Comparison of ENCODE assay signal across 19 cellular contexts in the genomic region with DNA sequence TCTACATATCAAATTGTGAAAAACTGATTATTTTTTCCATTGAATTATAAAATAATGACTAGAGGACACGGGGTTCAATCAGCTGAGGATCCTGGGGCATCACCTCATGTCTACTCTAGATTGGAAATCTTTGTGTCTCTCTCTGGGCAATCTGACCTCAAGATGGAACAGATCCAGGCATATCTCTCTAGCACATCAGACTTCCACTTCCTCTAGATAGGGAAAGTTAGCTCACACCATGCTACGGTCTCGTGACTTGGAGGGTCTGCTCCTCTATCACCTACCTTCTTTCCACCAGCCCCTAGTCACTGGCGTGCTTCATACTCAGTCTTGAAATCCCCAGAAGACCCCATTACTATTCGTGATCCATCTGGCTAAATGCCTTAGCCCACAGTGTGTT.
DNase-seq lines count a peak whose midpoint lies in the region; ATAC-seq lines count a peak whose summit lies in the region.
"Had no signal": no experiment of that assay in that cellular context is flagged by ENCODE, and none has a peak within 500 bp of the region (broad histone marks: within the 10 kb centered on the region; RNA-seq: fewer than 3 reads in every experiment).

No MANE protein-coding gene starts in this region.

- H3K9me3 ChIP-seq in effector memory CD4-positive, alpha-beta T cell (ENCODE audit: control insufficient read depth, low read length), result no peaks in the 10 kb centered on the region
- H3K9me3 ChIP-seq: colonic mucosa, gastroesophageal sphincter, left ventricle myocardium inferior had no signal

- H3K27me3 ChIP-seq in effector memory CD4-positive, alpha-beta T cell (replicated peaks; ENCODE audit: control insufficient read depth, insufficient read depth, low read length, poor library complexity, severe bottlenecking), result no peaks in the 10 kb centered on the region
- H3K27me3 ChIP-seq: colonic mucosa, gastroesophageal sphincter had no signal

- peaks cover 34% of the 10 kb centered on the region for H3K4me1 ChIP-seq in effector memory CD4-positive, alpha-beta T cell (ENCODE audit: control insufficient read depth, insufficient read depth, low read length, poor library complexity, severe bottlenecking)
- H3K4me1 ChIP-seq: colonic mucosa had no signal

- H3K4me1 Mint-ChIP-seq in activated T-cell treated with anti-CD3 and anti-CD28 coated beads, Interleukin-2, amount 50 U/mL, for 72 hours (ENCODE audit: low read depth), result peaks cover 73% of the 10 kb centered on the region
- peaks cover 78 to 88% (median 84%) of the 10 kb centered on the region in 3 donors for H3K4me1 Mint-ChIP-seq in T-cell
- H3K4me1 Mint-ChIP-seq in stimulated activated memory B cell treated with anti-CD40 and anti-IgM and Interleukin-4, amounts not matched to agents 10 μg/mL and 1 μg/mL and 100 μg/mL, for 72 hours, result peaks cover 69% of the 10 kb centered on the region

- DNase-seq in activated T-cell treated with anti-CD3 and anti-CD28 coated beads, Interleukin-2, amount 50 U/mL, for 72 hours, result no peak
- no peak for DNase-seq in activated T-cell treated with anti-CD3 and anti-CD28 coated beads, Interleukin-2, amount 50 U/mL, for 48 hours
- no peak for DNase-seq in T-cell
- DNase-seq in effector memory CD4-positive, alpha-beta T cell, result no peak
- no peak for DNase-seq in hepatic stellate cell (ENCODE audit: low spot score)
- DNase-seq in Right ventricle myocardium superior, result no peak
- no peak for DNase-seq in AG08395 (ENCODE audit: low spot score)
- DNase-seq: activated CD4-positive, alpha-beta T cell treated with anti-CD3 and anti-CD28 coated beads, Interleukin-2, amount 10 ng/mL, durations not matched to agents 7 days and 5 days; colonic mucosa; erythroblast; left ventricle myocardium inferior; NCI-H2029; NCI-H510A treated with DMSO at 0.1 percent for 48 hours; stimulated activated CD4-positive, alpha-beta T cell treated with anti-CD3 and anti-CD28 coated beads, Interleukin-12 subunit alpha, Interleukin-12 subunit beta, amount 100 ng/mL, for 4 hours; stimulated activated naive CD8-positive, alpha-beta T cell treated with anti-CD3 and anti-CD28 coated beads, Interleukin-15, Interleukin-2, amounts not matched to agents 100 U/mL and 50 U/mL, for 24 hours had no signal

- no peak overlapping the region for H3K4me3 ChIP-seq in effector memory CD4-positive, alpha-beta T cell (ENCODE audit: insufficient read depth, low read depth, low read length, poor library complexity, severe bottlenecking)
- H3K4me3 ChIP-seq: colonic mucosa, gastroesophageal sphincter, left ventricle myocardium inferior had no signal

- CTCF ChIA-PET in T-cell (lab: Charles Lee), result interaction anchor here in 1 of 2 donors (0.6 to 1.6 kb wide), 2 partner anchors 48 to 142 kb away, joined by 3 to 7 read pairs; no protein-coding TSS in a partner anchor

- peaks cover under 1 to 14% of the 10 kb centered on the region in 2 donors for H3K36me3 Mint-ChIP-seq in activated T-cell treated with anti-CD3 and anti-CD28 coated beads, Interleukin-2, amount 50 U/mL, for 72 hours (ENCODE audit: insufficient read depth in 2 of 2)
- peaks cover 20% of the 10 kb centered on the region for H3K36me3 Mint-ChIP-seq in T-cell
- peaks cover 16% of the 10 kb centered on the region for H3K36me3 Mint-ChIP-seq in stimulated activated memory B cell treated with anti-CD40 and anti-IgM and Interleukin-4, amounts not matched to agents 10 μg/mL and 1 μg/mL and 100 μg/mL, for 72 hours

- peak overlapping the region; percentile 90 for H3K27ac Mint-ChIP-seq in activated T-cell treated with anti-CD3 and anti-CD28 coated beads, Interleukin-2, amount 50 U/mL, for 72 hours
- H3K27ac Mint-ChIP-seq in T-cell, result peak overlapping the region; percentile 83 to 90
- H3K27ac Mint-ChIP-seq in stimulated activated memory B cell treated with anti-CD40 and anti-IgM and Interleukin-4, amounts not matched to agents 10 μg/mL and 1 μg/mL and 100 μg/mL, for 72 hours, result peak overlapping the region; percentile 96

- ATAC-seq in activated T-cell treated with anti-CD3 and anti-CD28 coated beads, Interleukin-2, amount 50 U/mL, for 72 hours (replicated peaks in 1 of 2), result no peak
- ATAC-seq in T-cell (replicated peaks in 1 of 4), result no peak
- ATAC-seq in stimulated activated memory B cell treated with anti-CD40 and anti-IgM and Interleukin-4, amounts not matched to agents 10 μg/mL and 1 μg/mL and 100 μg/mL, for 72 hours, result no peak
- no peak for ATAC-seq in Right ventricle myocardium superior (ENCODE audit: poor library complexity)
- ATAC-seq: gastroesophageal sphincter; HCT116; Right ventricle myocardium inferior; stimulated activated naive CD8-positive, alpha-beta T cell treated with anti-CD3 and anti-CD28 coated beads, Interleukin-15, Interleukin-2, amounts not matched to agents 100 U/mL and 50 U/mL, for 24 hours had no signal

- peak overlapping the region; percentile 47 for H3K27ac ChIP-seq in effector memory CD4-positive, alpha-beta T cell (ENCODE audit: insufficient read depth, low read length, poor library complexity, severe bottlenecking)
- H3K27ac ChIP-seq: colonic mucosa, gastroesophageal sphincter, left ventricle myocardium inferior had no signal

- intact Hi-C loops in Right ventricle myocardium superior (cut with DNase I), result no loop called here

- no peak overlapping the region for H3K4me3 Mint-ChIP-seq in activated T-cell treated with anti-CD3 and anti-CD28 coated beads, Interleukin-2, amount 50 U/mL, for 72 hours
- peak overlapping the region in 1 of 3 donors; percentile 7 for H3K4me3 Mint-ChIP-seq in T-cell
- no peak overlapping the region for H3K4me3 Mint-ChIP-seq in stimulated activated memory B cell treated with anti-CD40 and anti-IgM and Interleukin-4, amounts not matched to agents 10 μg/mL and 1 μg/mL and 100 μg/mL, for 72 hours
- H3K4me3 Mint-ChIP-seq: activated CD4-positive, alpha-beta T cell treated with anti-CD3 and anti-CD28 coated beads, Interleukin-2, amount 10 ng/mL, durations not matched to agents 7 days and 5 days had no signal

- no peaks in the 10 kb centered on the region for H3K27me3 Mint-ChIP-seq in activated T-cell treated with anti-CD3 and anti-CD28 coated beads, Interleukin-2, amount 50 U/mL, for 72 hours (ENCODE audit: low read depth)
- H3K27me3 Mint-ChIP-seq in T-cell, result no peaks in the 10 kb centered on the region
- H3K27me3 Mint-ChIP-seq in stimulated activated memory B cell treated with anti-CD40 and anti-IgM and Interleukin-4, amounts not matched to agents 10 μg/mL and 1 μg/mL and 100 μg/mL, for 72 hours, result no peaks in the 10 kb centered on the region
- H3K27me3 Mint-ChIP-seq: activated CD4-positive, alpha-beta T cell treated with anti-CD3 and anti-CD28 coated beads, Interleukin-2, amount 10 ng/mL, durations not matched to agents 7 days and 5 days had no signal

- H3K9me3 Mint-ChIP-seq in activated T-cell treated with anti-CD3 and anti-CD28 coated beads, Interleukin-2, amount 50 U/mL, for 72 hours, result no peaks in the 10 kb centered on the region
- peaks cover 0 to 2% (median 2%) of the 10 kb centered on the region in 3 donors for H3K9me3 Mint-ChIP-seq in T-cell
- peaks cover 1% of the 10 kb centered on the region for H3K9me3 Mint-ChIP-seq in stimulated activated memory B cell treated with anti-CD40 and anti-IgM and Interleukin-4, amounts not matched to agents 10 μg/mL and 1 μg/mL and 100 μg/mL, for 72 hours

- POLR2A ChIA-PET in T-cell (lab: Charles Lee), result interaction anchor here in 1 of 2 donors (1.9 kb wide), 1 partner anchor 10 kb away, joined by 5 read pairs; no protein-coding TSS in a partner anchor

- peaks cover 3% of the 10 kb centered on the region for H3K36me3 ChIP-seq in effector memory CD4-positive, alpha-beta T cell (ENCODE audit: control insufficient read depth, insufficient read depth, low read length)
- H3K36me3 ChIP-seq: colonic mucosa, gastroesophageal sphincter, left ventricle myocardium inferior had no signal
